ENCODE assay signal across 1 cellular context in the genomic region with DNA sequence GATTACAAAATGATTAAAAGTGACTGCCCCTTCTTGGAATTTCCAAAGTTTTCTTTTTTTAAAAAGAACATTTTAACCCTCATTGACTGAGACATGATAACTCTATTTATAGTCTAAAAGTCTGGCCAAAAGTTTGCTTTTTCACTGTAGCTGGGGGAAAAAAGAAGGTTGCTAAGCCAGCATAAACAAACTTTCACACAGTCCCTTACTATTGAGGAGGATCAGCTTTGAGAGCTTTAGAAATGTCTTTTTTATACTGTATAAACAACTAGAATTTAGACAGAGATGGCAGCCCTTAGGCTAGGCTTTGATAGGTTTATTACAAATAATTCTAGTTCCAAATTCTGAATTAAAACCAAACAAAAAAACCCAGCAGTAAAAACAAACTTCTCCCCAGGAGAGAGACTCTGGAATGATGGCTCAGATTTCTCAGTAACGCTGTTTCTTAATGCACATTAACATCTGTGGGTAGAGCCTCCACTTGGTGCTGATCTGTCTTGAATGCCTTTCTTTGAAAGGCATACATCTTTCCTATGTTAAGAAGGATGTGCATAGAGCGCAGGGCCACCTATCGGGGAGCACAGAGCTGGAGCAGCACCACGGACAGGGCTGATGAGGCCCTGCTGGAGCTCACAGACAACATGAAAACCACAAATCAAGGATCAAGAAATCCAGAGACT.
TF ChIP-seq lines count a peak whose summit lies in the region.

No MANE protein-coding gene starts in this region.

TF ChIP-seq in WTC11, 78 proteins besides CTCF, POLR2A, EP300 and RAD21 (continued from another document):
- TF ChIP-seq, protein P1, sequence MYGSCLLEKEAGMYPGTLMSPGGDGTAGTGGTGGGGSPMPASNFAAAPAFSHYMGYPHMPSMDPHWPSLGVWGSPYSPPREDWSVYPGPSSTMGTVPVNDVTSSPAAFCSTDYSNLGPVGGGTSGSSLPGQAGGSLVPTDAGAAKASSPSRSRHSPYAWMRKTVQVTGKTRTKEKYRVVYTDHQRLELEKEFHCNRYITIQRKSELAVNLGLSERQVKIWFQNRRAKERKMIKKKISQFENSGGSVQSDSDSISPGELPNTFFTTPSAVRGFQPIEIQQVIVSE (CRISPR knock-in tag; IDR thresholded peaks at IDR 0.05; ENCODE audit: borderline replicate concordance), result no peak
- TF ChIP-seq AFF4 (CRISPR knock-in tag; IDR thresholded peaks at IDR 0.05; ENCODE audit: borderline replicate concordance) (no peak), ZSCAN18 (CRISPR knock-in tag; IDR thresholded peaks at IDR 0.05) (no peak), ETV6 (CRISPR knock-in tag; IDR thresholded peaks at IDR 0.05) (0 out of 2 replicates have a peak, but pooled peaks have one; percentile 28)
- TF ChIP-seq, protein P2, sequence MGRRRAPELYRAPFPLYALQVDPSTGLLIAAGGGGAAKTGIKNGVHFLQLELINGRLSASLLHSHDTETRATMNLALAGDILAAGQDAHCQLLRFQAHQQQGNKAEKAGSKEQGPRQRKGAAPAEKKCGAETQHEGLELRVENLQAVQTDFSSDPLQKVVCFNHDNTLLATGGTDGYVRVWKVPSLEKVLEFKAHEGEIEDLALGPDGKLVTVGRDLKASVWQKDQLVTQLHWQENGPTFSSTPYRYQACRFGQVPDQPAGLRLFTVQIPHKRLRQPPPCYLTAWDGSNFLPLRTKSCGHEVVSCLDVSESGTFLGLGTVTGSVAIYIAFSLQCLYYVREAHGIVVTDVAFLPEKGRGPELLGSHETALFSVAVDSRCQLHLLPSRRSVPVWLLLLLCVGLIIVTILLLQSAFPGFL (CRISPR knock-in tag; IDR thresholded peaks at IDR 0.05; ENCODE audit: borderline replicate concordance), result no peak
- TF ChIP-seq, protein P3, sequence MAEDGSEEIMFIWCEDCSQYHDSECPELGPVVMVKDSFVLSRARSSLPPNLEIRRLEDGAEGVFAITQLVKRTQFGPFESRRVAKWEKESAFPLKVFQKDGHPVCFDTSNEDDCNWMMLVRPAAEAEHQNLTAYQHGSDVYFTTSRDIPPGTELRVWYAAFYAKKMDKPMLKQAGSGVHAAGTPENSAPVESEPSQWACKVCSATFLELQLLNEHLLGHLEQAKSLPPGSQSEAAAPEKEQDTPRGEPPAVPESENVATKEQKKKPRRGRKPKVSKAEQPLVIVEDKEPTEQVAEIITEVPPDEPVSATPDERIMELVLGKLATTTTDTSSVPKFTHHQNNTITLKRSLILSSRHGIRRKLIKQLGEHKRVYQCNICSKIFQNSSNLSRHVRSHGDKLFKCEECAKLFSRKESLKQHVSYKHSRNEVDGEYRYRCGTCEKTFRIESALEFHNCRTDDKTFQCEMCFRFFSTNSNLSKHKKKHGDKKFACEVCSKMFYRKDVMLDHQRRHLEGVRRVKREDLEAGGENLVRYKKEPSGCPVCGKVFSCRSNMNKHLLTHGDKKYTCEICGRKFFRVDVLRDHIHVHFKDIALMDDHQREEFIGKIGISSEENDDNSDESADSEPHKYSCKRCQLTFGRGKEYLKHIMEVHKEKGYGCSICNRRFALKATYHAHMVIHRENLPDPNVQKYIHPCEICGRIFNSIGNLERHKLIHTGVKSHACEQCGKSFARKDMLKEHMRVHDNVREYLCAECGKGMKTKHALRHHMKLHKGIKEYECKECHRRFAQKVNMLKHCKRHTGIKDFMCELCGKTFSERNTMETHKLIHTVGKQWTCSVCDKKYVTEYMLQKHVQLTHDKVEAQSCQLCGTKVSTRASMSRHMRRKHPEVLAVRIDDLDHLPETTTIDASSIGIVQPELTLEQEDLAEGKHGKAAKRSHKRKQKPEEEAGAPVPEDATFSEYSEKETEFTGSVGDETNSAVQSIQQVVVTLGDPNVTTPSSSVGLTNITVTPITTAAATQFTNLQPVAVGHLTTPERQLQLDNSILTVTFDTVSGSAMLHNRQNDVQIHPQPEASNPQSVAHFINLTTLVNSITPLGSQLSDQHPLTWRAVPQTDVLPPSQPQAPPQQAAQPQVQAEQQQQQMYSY (CRISPR knock-in tag; IDR thresholded peaks at IDR 0.05), result 0 out of 2 replicates have a peak, but pooled peaks have one; percentile 13
- TF ChIP-seq, protein P4, sequence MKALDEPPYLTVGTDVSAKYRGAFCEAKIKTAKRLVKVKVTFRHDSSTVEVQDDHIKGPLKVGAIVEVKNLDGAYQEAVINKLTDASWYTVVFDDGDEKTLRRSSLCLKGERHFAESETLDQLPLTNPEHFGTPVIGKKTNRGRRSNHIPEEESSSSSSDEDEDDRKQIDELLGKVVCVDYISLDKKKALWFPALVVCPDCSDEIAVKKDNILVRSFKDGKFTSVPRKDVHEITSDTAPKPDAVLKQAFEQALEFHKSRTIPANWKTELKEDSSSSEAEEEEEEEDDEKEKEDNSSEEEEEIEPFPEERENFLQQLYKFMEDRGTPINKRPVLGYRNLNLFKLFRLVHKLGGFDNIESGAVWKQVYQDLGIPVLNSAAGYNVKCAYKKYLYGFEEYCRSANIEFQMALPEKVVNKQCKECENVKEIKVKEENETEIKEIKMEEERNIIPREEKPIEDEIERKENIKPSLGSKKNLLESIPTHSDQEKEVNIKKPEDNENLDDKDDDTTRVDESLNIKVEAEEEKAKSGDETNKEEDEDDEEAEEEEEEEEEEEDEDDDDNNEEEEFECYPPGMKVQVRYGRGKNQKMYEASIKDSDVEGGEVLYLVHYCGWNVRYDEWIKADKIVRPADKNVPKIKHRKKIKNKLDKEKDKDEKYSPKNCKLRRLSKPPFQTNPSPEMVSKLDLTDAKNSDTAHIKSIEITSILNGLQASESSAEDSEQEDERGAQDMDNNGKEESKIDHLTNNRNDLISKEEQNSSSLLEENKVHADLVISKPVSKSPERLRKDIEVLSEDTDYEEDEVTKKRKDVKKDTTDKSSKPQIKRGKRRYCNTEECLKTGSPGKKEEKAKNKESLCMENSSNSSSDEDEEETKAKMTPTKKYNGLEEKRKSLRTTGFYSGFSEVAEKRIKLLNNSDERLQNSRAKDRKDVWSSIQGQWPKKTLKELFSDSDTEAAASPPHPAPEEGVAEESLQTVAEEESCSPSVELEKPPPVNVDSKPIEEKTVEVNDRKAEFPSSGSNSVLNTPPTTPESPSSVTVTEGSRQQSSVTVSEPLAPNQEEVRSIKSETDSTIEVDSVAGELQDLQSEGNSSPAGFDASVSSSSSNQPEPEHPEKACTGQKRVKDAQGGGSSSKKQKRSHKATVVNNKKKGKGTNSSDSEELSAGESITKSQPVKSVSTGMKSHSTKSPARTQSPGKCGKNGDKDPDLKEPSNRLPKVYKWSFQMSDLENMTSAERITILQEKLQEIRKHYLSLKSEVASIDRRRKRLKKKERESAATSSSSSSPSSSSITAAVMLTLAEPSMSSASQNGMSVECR (CRISPR knock-in tag; IDR thresholded peaks at IDR 0.05; ENCODE audit: borderline replicate concordance), result 0 out of 2 replicates have a peak, but pooled peaks have one; percentile 50
TF ChIP-seq in WTC11: peak in this region for 3.
